ENCODE assay signal across 8 cellular contexts in the genomic region with DNA sequence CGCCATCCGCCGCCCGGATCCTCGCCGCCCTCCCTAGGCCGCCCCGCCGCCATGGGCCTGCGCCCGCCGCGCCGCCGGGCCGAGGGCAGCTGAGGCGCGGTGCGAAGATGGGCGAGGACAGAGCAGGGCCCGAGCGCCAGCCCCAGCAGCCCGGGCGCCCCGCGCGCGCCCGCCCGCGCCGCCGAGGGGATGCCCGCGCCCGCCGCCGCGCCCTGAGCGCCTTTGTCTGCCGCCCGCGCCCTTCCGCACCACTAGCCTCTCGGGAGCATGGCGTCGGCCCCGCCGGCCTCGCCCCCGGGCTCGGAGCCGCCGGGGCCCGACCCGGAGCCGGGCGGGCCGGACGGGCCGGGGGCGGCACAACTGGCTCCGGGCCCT. TPM values are rescaled to one million over a fixed set of nuclear protein-coding genes. Genes with fewer than 3 reads are reported as not detected.
DNase-seq lines count a peak whose midpoint lies in the region; ATAC-seq, FAIRE-seq and TF ChIP-seq lines count a peak whose summit lies in the region.

No MANE protein-coding gene starts in this region.

- H3K9me3 ChIP-seq in vagina, result no peaks in the 10 kb centered on the region

- no peaks in the 10 kb centered on the region for H3K36me3 ChIP-seq in vagina

- peak overlapping the region; percentile 67 for H3K4me3 ChIP-seq in Jurkat, Clone E6-1 (ENCODE audit: low read length)
- H3K4me3 ChIP-seq in vagina, result peak overlapping the region; percentile 41 to 58

- H3K9me3 Mint-ChIP-seq in brain, result peaks cover 0 to 1% (median 0%) of the 10 kb centered on the region in 5 experiments
- no peaks in the 10 kb centered on the region for H3K9me3 Mint-ChIP-seq in mesothelial cell of epicardium

- H3K4me3 Mint-ChIP-seq in brain, result peak overlapping the region; percentile 84 to 87 (median 86)
- H3K4me3 Mint-ChIP-seq in mesothelial cell of epicardium, result peak overlapping the region; percentile 76

- H3K4me1 ChIP-seq in vagina, result peaks cover 47% of the 10 kb centered on the region

- DNase-seq in D341Med (ENCODE audit: low spot score) (peak; percentile 84), mesothelial cell of epicardium (ENCODE audit: low spot score in 2 of 2, unreplicated experiment in 2 of 2) (peak in 1 of 2 experiments; percentile 56), vagina (ENCODE audit: extremely low spot score in 2 of 2) (no peak), NCI-H2227 treated with DMSO at 0.1 percent for 48 hours (lab: John Stamatoyannopoulos, UW) (no peak), HTR-8/SVneo (ENCODE audit: insufficient read length, low spot score) (no peak)
- DNase-seq in Jurkat, Clone E6-1 (ENCODE audit: low read depth, low spot score), result no peak

- H3K27ac Mint-ChIP-seq in brain (peak overlapping the region in 1 of 5 experiments; percentile 93), mesothelial cell of epicardium (no peak overlapping the region)

- H3K4me1 Mint-ChIP-seq in brain (peaks cover 55% of the 10 kb centered on the region), mesothelial cell of epicardium (peaks cover 29% of the 10 kb centered on the region)

- H3K36me3 Mint-ChIP-seq in brain (peaks cover 31% of the 10 kb centered on the region), mesothelial cell of epicardium (no peaks in the 10 kb centered on the region)

- TF ChIP-seq POLR2A in vagina (IDR thresholded peaks at IDR 0.05), result no peak

- no peaks in the 10 kb centered on the region for H3K27me3 ChIP-seq in vagina

- TF ChIP-seq CTCF in brain (conservative IDR thresholded peaks at IDR 0.05) (no peak), mesothelial cell of epicardium (IDR thresholded peaks at IDR 0.05; ENCODE audit: unreplicated experiment) (no peak), vagina (IDR thresholded peaks at IDR 0.05) (no peak)

- FAIRE-seq in HTR-8/SVneo (lab: Jason Lieb, UNC), result no peak

- intact Hi-C loops in vagina (cut with DNase I), result no loop called here

- peak; percentile 26 for ATAC-seq in GM21526 (IDR thresholded peaks at IDR 0.05; ENCODE audit: low FRiP score, unreplicated experiment)

- peak overlapping the region; percentile 90 for H3K27ac ChIP-seq in vagina

- H3K27me3 Mint-ChIP-seq in brain (peaks cover 10% of the 10 kb centered on the region), mesothelial cell of epicardium (ENCODE audit: low read depth) (peaks cover 16% of the 10 kb centered on the region)

RNA-seq across cellular contexts. Expression of a gene that starts 0.3 kb away (rescaled TPM):
- polyA plus RNA-seq in Jurkat, Clone E6-1 (2012; ENCODE audit: insufficient read depth, insufficient read length), result 32.0 TPM
- 39.2 TPM for polyA plus RNA-seq in brain (ENCODE audit: insufficient read depth, low read depth, low replicate concordance)
- total RNA-seq in mesothelial cell of epicardium (53.9 to 68.8 TPM (median 59.7 TPM) in 3 replicates), vagina (36.6 TPM)

RNA-seq across cellular contexts. Expression of a gene that starts 24.0 kb away (rescaled TPM):
- 27.4 TPM for polyA plus RNA-seq in Jurkat, Clone E6-1 (2012; ENCODE audit: insufficient read depth, insufficient read length)
- 7.7 TPM for polyA plus RNA-seq in brain (ENCODE audit: insufficient read depth, low read depth, low replicate concordance)
- 29.3 to 35.4 TPM (median 31.2 TPM) in 3 replicates for total RNA-seq in mesothelial cell of epicardium
- 17.9 TPM for total RNA-seq in vagina

RNA-seq across cellular contexts. Expression of a gene that starts 28.7 kb away (rescaled TPM):
- 282 TPM for polyA plus RNA-seq in Jurkat, Clone E6-1 (2012; ENCODE audit: insufficient read depth, insufficient read length)
- polyA plus RNA-seq in brain (ENCODE audit: insufficient read depth, low read depth, low replicate concordance), result 61.3 TPM
- 252 to 258 TPM (median 253 TPM) in 3 replicates for total RNA-seq in mesothelial cell of epicardium
- total RNA-seq in vagina, result 88.6 TPM

RNA-seq across cellular contexts. Expression of a gene that starts 43.9 kb away (rescaled TPM):
- polyA plus RNA-seq in Jurkat, Clone E6-1 (2012; ENCODE audit: insufficient read depth, insufficient read length), result 56.7 TPM
- 28.1 TPM for polyA plus RNA-seq in brain (ENCODE audit: insufficient read depth, low read depth, low replicate concordance)
- 48.6 to 51.4 TPM (median 49.0 TPM) in 3 replicates for total RNA-seq in mesothelial cell of epicardium
- 38.3 TPM for total RNA-seq in vagina

RNA-seq across cellular contexts. Expression of a gene that starts 55.4 kb away (rescaled TPM):
- polyA plus RNA-seq in Jurkat, Clone E6-1 (2012; ENCODE audit: insufficient read depth, insufficient read length), result 141 TPM
- 147 TPM for polyA plus RNA-seq in brain (ENCODE audit: insufficient read depth, low read depth, low replicate concordance)
- total RNA-seq in mesothelial cell of epicardium (75.3 to 75.9 TPM (median 75.9 TPM) in 3 replicates), vagina (96.5 TPM)
